ENCODE assay signal across 1 cellular context in the genomic region with DNA sequence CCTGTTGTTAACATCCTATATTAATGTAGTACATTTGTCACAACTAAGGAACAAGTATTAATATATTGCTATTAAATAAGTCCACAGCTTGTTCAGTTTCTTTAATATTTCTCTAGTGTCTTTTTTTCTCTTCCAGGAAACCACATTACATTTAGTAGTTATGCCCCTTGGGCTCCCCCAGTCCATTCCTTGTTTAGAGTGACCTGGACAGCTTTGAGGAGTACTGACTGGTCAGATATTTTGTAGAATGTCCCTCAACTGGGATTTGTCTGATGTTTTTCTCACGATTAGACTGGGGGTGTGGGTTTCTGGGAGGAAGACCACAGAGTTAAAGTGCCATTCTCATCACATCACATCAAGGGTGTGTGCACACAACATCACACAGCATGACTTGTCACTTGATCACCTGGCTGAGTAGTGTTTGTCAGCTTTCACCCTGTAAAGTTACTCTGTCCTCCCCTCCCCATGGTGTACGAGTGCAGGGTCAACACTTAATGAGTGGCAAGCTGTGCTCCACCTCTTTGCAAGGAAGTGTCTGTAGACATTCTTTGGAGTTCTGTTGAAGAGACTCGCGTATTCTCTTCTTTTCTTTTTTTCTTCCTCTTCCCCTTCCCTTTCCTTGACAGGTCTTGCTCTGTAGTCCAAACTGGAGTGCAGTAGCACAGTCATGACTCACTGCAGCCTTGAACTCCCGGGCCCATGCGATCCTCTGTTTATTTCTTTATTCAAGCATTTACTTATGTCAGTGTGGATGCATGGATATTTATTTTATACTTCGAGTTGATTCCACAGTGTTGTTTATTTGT.
TF ChIP-seq lines count a peak whose summit lies in the region.

No MANE protein-coding gene starts in this region.

TF ChIP-seq in HEK293, 187 proteins besides CTCF, POLR2A, EP300 and RAD21 (continued from another document and continues in another):
- TF ChIP-seq, protein P1, sequence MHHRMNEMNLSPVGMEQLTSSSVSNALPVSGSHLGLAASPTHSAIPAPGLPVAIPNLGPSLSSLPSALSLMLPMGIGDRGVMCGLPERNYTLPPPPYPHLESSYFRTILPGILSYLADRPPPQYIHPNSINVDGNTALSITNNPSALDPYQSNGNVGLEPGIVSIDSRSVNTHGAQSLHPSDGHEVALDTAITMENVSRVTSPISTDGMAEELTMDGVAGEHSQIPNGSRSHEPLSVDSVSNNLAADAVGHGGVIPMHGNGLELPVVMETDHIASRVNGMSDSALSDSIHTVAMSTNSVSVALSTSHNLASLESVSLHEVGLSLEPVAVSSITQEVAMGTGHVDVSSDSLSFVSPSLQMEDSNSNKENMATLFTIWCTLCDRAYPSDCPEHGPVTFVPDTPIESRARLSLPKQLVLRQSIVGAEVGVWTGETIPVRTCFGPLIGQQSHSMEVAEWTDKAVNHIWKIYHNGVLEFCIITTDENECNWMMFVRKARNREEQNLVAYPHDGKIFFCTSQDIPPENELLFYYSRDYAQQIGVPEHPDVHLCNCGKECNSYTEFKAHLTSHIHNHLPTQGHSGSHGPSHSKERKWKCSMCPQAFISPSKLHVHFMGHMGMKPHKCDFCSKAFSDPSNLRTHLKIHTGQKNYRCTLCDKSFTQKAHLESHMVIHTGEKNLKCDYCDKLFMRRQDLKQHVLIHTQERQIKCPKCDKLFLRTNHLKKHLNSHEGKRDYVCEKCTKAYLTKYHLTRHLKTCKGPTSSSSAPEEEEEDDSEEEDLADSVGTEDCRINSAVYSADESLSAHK (tag by site-specific recombination; IDR thresholded peaks at IDR 0.05) = no peak
- TF ChIP-seq, protein P2, sequence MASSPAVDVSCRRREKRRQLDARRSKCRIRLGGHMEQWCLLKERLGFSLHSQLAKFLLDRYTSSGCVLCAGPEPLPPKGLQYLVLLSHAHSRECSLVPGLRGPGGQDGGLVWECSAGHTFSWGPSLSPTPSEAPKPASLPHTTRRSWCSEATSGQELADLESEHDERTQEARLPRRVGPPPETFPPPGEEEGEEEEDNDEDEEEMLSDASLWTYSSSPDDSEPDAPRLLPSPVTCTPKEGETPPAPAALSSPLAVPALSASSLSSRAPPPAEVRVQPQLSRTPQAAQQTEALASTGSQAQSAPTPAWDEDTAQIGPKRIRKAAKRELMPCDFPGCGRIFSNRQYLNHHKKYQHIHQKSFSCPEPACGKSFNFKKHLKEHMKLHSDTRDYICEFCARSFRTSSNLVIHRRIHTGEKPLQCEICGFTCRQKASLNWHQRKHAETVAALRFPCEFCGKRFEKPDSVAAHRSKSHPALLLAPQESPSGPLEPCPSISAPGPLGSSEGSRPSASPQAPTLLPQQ (tag by site-specific recombination; IDR thresholded peaks at IDR 0.05) = no peak
- TF ChIP-seq SP2 (tag by site-specific recombination; IDR thresholded peaks at IDR 0.05) (no peak), ZNF391 (tag by site-specific recombination; IDR thresholded peaks at IDR 0.05; ENCODE audit: borderline replicate concordance, low read depth) (no peak), SP7 (tag by site-specific recombination; IDR thresholded peaks at IDR 0.05) (no peak), ZBTB17 (tag by site-specific recombination; IDR thresholded peaks at IDR 0.05) (0 out of 2 replicates have a peak, but pooled peaks have one; percentile 28), ZNF366 (tag by site-specific recombination; conservative IDR thresholded peaks at IDR 0.05) (peak; percentile 52), ZNF341 (tag by site-specific recombination; IDR thresholded peaks at IDR 0.05; ENCODE audit: low read depth) (peak; percentile 77), YY1 (tag by site-specific recombination; IDR thresholded peaks at IDR 0.05) (no peak), ZNF404 (tag by site-specific recombination; IDR thresholded peaks at IDR 0.05) (no peak), KLF1 (tag by site-specific recombination; IDR thresholded peaks at IDR 0.05) (0 out of 2 replicates have a peak, but pooled peaks have one; percentile 29), ZNF335 (tag by site-specific recombination; conservative IDR thresholded peaks at IDR 0.05) (no peak), ZNF138 (tag by site-specific recombination; IDR thresholded peaks at IDR 0.05; ENCODE audit: borderline replicate concordance) (no peak), ZNF830 (tag by site-specific recombination; IDR thresholded peaks at IDR 0.05; ENCODE audit: low read depth) (no peak), ZNF629 (tag by site-specific recombination; IDR thresholded peaks at IDR 0.05) (no peak), ZNF174 (tag by site-specific recombination; IDR thresholded peaks at IDR 0.05) (no peak), ZNF426 (tag by site-specific recombination; IDR thresholded peaks at IDR 0.05) (no peak), MZF1 (tag by site-specific recombination; IDR thresholded peaks at IDR 0.05; ENCODE audit: borderline replicate concordance) (no peak), ZNF169 (tag by site-specific recombination; IDR thresholded peaks at IDR 0.05) (no peak), ZNF132 (tag by site-specific recombination; IDR thresholded peaks at IDR 0.05; ENCODE audit: borderline replicate concordance) (no peak), ZNF792 (tag by site-specific recombination; IDR thresholded peaks at IDR 0.05) (no peak), ZNF837 (tag by site-specific recombination; IDR thresholded peaks at IDR 0.05) (no peak), ZNF324 (tag by site-specific recombination; IDR thresholded peaks at IDR 0.05) (no peak), SP3 (tag by site-specific recombination; IDR thresholded peaks at IDR 0.05) (no peak), ZNF660 (tag by site-specific recombination; IDR thresholded peaks at IDR 0.05) (no peak), ZNF37A (tag by site-specific recombination; IDR thresholded peaks at IDR 0.05) (no peak), GLI2 (tag by site-specific recombination; IDR thresholded peaks at IDR 0.05; ENCODE audit: borderline replicate concordance, low read depth) (no peak), ZBTB7A (tag by site-specific recombination; IDR thresholded peaks at IDR 0.05; ENCODE audit: low read depth) (no peak), GLI4 (tag by site-specific recombination; IDR thresholded peaks at IDR 0.05) (no peak), ZNF214 (tag by site-specific recombination; IDR thresholded peaks at IDR 0.05; ENCODE audit: borderline replicate concordance) (no peak), ZNF10 (tag by site-specific recombination; IDR thresholded peaks at IDR 0.05) (no peak)
- TF ChIP-seq, protein P3, sequence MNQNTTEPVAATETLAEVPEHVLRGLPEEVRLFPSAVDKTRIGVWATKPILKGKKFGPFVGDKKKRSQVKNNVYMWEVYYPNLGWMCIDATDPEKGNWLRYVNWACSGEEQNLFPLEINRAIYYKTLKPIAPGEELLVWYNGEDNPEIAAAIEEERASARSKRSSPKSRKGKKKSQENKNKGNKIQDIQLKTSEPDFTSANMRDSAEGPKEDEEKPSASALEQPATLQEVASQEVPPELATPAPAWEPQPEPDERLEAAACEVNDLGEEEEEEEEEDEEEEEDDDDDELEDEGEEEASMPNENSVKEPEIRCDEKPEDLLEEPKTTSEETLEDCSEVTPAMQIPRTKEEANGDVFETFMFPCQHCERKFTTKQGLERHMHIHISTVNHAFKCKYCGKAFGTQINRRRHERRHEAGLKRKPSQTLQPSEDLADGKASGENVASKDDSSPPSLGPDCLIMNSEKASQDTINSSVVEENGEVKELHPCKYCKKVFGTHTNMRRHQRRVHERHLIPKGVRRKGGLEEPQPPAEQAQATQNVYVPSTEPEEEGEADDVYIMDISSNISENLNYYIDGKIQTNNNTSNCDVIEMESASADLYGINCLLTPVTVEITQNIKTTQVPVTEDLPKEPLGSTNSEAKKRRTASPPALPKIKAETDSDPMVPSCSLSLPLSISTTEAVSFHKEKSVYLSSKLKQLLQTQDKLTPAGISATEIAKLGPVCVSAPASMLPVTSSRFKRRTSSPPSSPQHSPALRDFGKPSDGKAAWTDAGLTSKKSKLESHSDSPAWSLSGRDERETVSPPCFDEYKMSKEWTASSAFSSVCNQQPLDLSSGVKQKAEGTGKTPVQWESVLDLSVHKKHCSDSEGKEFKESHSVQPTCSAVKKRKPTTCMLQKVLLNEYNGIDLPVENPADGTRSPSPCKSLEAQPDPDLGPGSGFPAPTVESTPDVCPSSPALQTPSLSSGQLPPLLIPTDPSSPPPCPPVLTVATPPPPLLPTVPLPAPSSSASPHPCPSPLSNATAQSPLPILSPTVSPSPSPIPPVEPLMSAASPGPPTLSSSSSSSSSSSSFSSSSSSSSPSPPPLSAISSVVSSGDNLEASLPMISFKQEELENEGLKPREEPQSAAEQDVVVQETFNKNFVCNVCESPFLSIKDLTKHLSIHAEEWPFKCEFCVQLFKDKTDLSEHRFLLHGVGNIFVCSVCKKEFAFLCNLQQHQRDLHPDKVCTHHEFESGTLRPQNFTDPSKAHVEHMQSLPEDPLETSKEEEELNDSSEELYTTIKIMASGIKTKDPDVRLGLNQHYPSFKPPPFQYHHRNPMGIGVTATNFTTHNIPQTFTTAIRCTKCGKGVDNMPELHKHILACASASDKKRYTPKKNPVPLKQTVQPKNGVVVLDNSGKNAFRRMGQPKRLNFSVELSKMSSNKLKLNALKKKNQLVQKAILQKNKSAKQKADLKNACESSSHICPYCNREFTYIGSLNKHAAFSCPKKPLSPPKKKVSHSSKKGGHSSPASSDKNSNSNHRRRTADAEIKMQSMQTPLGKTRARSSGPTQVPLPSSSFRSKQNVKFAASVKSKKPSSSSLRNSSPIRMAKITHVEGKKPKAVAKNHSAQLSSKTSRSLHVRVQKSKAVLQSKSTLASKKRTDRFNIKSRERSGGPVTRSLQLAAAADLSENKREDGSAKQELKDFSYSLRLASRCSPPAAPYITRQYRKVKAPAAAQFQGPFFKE (tag by site-specific recombination; IDR thresholded peaks at IDR 0.05; ENCODE audit: borderline replicate concordance) = no peak
- TF ChIP-seq, protein P4, sequence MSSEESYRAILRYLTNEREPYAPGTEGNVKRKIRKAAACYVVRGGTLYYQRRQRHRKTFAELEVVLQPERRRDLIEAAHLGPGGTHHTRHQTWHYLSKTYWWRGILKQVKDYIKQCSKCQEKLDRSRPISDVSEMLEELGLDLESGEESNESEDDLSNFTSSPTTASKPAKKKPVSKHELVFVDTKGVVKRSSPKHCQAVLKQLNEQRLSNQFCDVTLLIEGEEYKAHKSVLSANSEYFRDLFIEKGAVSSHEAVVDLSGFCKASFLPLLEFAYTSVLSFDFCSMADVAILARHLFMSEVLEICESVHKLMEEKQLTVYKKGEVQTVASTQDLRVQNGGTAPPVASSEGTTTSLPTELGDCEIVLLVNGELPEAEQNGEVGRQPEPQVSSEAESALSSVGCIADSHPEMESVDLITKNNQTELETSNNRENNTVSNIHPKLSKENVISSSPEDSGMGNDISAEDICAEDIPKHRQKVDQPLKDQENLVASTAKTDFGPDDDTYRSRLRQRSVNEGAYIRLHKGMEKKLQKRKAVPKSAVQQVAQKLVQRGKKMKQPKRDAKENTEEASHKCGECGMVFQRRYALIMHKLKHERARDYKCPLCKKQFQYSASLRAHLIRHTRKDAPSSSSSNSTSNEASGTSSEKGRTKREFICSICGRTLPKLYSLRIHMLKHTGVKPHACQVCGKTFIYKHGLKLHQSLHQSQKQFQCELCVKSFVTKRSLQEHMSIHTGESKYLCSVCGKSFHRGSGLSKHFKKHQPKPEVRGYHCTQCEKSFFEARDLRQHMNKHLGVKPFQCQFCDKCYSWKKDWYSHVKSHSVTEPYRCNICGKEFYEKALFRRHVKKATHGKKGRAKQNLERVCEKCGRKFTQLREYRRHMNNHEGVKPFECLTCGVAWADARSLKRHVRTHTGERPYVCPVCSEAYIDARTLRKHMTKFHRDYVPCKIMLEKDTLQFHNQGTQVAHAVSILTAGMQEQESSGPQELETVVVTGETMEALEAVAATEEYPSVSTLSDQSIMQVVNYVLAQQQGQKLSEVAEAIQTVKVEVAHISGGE (tag by site-specific recombination; conservative IDR thresholded peaks at IDR 0.05; ENCODE audit: low read depth) = no peak
- TF ChIP-seq, protein P5, sequence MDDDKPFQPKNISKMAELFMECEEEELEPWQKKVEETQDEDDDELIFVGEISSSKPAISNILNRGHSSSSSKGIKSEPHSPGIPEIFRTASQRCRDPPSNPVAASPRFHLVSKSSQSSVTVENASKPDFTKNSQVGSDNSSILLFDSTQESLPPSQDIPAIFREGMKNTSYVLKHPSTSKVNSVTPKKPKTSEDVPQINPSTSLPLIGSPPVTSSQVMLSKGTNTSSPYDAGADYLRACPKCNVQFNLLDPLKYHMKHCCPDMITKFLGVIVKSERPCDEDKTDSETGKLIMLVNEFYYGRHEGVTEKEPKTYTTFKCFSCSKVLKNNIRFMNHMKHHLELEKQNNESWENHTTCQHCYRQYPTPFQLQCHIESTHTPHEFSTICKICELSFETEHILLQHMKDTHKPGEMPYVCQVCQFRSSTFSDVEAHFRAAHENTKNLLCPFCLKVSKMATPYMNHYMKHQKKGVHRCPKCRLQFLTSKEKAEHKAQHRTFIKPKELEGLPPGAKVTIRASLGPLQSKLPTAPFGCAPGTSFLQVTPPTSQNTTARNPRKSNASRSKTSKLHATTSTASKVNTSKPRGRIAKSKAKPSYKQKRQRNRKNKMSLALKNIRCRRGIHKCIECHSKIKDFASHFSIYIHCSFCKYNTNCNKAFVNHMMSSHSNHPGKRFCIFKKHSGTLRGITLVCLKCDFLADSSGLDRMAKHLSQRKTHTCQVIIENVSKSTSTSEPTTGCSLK (tag by site-specific recombination; IDR thresholded peaks at IDR 0.05) = no peak
- TF ChIP-seq, protein P6, sequence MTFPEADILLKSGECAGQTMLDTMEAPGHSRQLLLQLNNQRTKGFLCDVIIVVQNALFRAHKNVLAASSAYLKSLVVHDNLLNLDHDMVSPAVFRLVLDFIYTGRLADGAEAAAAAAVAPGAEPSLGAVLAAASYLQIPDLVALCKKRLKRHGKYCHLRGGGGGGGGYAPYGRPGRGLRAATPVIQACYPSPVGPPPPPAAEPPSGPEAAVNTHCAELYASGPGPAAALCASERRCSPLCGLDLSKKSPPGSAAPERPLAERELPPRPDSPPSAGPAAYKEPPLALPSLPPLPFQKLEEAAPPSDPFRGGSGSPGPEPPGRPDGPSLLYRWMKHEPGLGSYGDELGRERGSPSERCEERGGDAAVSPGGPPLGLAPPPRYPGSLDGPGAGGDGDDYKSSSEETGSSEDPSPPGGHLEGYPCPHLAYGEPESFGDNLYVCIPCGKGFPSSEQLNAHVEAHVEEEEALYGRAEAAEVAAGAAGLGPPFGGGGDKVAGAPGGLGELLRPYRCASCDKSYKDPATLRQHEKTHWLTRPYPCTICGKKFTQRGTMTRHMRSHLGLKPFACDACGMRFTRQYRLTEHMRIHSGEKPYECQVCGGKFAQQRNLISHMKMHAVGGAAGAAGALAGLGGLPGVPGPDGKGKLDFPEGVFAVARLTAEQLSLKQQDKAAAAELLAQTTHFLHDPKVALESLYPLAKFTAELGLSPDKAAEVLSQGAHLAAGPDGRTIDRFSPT (tag by site-specific recombination; IDR thresholded peaks at IDR 0.05) = no peak
- TF ChIP-seq, protein P7, sequence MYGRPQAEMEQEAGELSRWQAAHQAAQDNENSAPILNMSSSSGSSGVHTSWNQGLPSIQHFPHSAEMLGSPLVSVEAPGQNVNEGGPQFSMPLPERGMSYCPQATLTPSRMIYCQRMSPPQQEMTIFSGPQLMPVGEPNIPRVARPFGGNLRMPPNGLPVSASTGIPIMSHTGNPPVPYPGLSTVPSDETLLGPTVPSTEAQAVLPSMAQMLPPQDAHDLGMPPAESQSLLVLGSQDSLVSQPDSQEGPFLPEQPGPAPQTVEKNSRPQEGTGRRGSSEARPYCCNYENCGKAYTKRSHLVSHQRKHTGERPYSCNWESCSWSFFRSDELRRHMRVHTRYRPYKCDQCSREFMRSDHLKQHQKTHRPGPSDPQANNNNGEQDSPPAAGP (tag by site-specific recombination; IDR thresholded peaks at IDR 0.05) = 0 out of 2 replicates have a peak, but pooled peaks have one; percentile 48
